19 cellular contexts compared by ENCODE assay signal in genomic region chr3:154151969-154152368, GRCh38. TPM values are rescaled to one million over a fixed set of nuclear protein-coding genes. Genes with fewer than 3 reads are reported as not detected.
A peak's percentile ranks its signal among the peaks of the same experiment; 100 is the strongest.
DNase-seq lines count a peak whose midpoint lies in the region; ATAC-seq and TF ChIP-seq lines count a peak whose summit lies in the region.
"Had no signal": no experiment of that assay in that cellular context is flagged by ENCODE, and none has a peak within 500 bp of the region (broad histone marks: within the 10 kb centered on the region; RNA-seq: fewer than 3 reads in every experiment).

No MANE protein-coding gene starts in this region.

- TF ChIP-seq CTCF in AG10803 (conservative IDR thresholded peaks at IDR 0.05; ENCODE audit: low read length), result no peak
- TF ChIP-seq CTCF in cardiac fibroblast (IDR thresholded peaks at IDR 0.05; ENCODE audit: low read depth, low read length), result no peak
- no peak for TF ChIP-seq CTCF in lower lobe of right lung (IDR thresholded peaks at IDR 0.05)
- no peak for TF ChIP-seq CTCF in GM20000 (IDR thresholded peaks at IDR 0.05; ENCODE audit: extremely low read depth, missing control alignments)
- TF ChIP-seq CTCF in WERI-Rb-1 (IDR thresholded peaks at IDR 0.05; ENCODE audit: low read depth, low read length), result no peak

- H3K9me3 ChIP-seq in lower lobe of right lung, result no peaks in the 10 kb centered on the region
- H3K9me3 ChIP-seq in WERI-Rb-1 (ENCODE audit: severe bottlenecking), result no peaks in the 10 kb centered on the region
- H3K9me3 ChIP-seq: BLaER1, gastrocnemius medialis, testis had no signal

- DNase-seq in AG10803 (ENCODE audit: low read depth) (peak; percentile 82), LHCN-M2 (ENCODE audit: low read depth) (peak; percentile 26), cardiac fibroblast (ENCODE audit: low read depth in 2 of 2) (peak; percentile 63 to 72), lower lobe of right lung (no peak), NCI-H510A treated with DMSO at 0.1 percent for 48 hours (lab: John Stamatoyannopoulos, UW) (no peak), GM20000 (ENCODE audit: low spot score) (no peak), WERI-Rb-1 (no peak)
- no peak for DNase-seq in stimulated activated CD4-positive, alpha-beta T cell treated with anti-CD3 and anti-CD28 coated beads, Interleukin-15, amount 100 ng/mL, for 24 hours
- DNase-seq: activated CD4-positive, alpha-beta T cell treated with anti-CD3 and anti-CD28 coated beads for 48 hours; activated T-cell treated with anti-CD3 and anti-CD28 coated beads, Interleukin-2, amount 50 U/mL, for 72 hours; amygdala; dorsolateral prefrontal cortex; gastrocnemius medialis; kidney; NCI-H1417; NCI-H446; T-helper 1 cell; testis had no signal

- intact Hi-C loops in lower lobe of right lung (cut with DNase I), result no loop called here

- H3K4me1 ChIP-seq in lower lobe of right lung, result peaks cover 5% of the 10 kb centered on the region
- H3K4me1 ChIP-seq: BLaER1, gastrocnemius medialis, testis had no signal

- peak; percentile 82 to 91 for ATAC-seq in lower lobe of right lung
- ATAC-seq: activated T-cell treated with anti-CD3 and anti-CD28 coated beads, Interleukin-2, amount 50 U/mL, for 72 hours; gastrocnemius medialis had no signal

- no peaks in the 10 kb centered on the region for H3K27me3 ChIP-seq in lower lobe of right lung (ENCODE audit: low read depth)
- H3K27me3 ChIP-seq in WERI-Rb-1 (ENCODE audit: insufficient read depth, low read depth, severe bottlenecking), result no peaks in the 10 kb centered on the region
- H3K27me3 ChIP-seq: BLaER1, gastrocnemius medialis, testis had no signal

- H3K27ac ChIP-seq in lower lobe of right lung (peak overlapping the region; percentile 19), WERI-Rb-1 (no peak overlapping the region)
- H3K27ac ChIP-seq: BLaER1, dorsolateral prefrontal cortex, gastrocnemius medialis, testis had no signal

- no peak overlapping the region for H3K4me3 ChIP-seq in AG10803 (ENCODE audit: low read length)
- no peak overlapping the region for H3K4me3 ChIP-seq in cardiac fibroblast (replicated peaks in 1 of 2; ENCODE audit: low read depth in 2 of 2, low read length in 2 of 2)
- no peak overlapping the region for H3K4me3 ChIP-seq in lower lobe of right lung
- H3K4me3 ChIP-seq in WERI-Rb-1 (ENCODE audit: low read depth, low read length), result no peak overlapping the region
- H3K4me3 ChIP-seq: BLaER1, dorsolateral prefrontal cortex, gastrocnemius medialis, testis had no signal

- H3K36me3 ChIP-seq in lower lobe of right lung (peaks cover 5% of the 10 kb centered on the region), WERI-Rb-1 (0 out of 2 replicates have a peak, but pooled peaks cover 2% of the 10 kb centered on the region)
- H3K36me3 ChIP-seq: BLaER1, gastrocnemius medialis had no signal

RNA-seq across cellular contexts. Expression of gene ARHGEF26, which starts 30.8 kb away (rescaled TPM):
- total RNA-seq in LHCN-M2 (2014; rRNA removed), result 1.8 and 2.8 TPM in 2 replicates
- 0.81 TPM for polyA plus RNA-seq in LHCN-M2 (2012)
- 50.9 TPM for total RNA-seq in lower lobe of right lung

Comparison
In these comparisons a context has a peak if more than half of its experiments do, and no peak if none do; other contexts are left out.
1. DNase-seq: peak in AG10803 (single experiment), LHCN-M2 (single experiment) and cardiac fibroblast (2 of 2); none in lower lobe of right lung (single experiment), NCI-H510A treated with DMSO at 0.1 percent for 48 hours (single experiment), GM20000 (single experiment), WERI-Rb-1 (single experiment) and stimulated activated CD4-positive, alpha-beta T cell treated with anti-CD3 and anti-CD28 coated beads, Interleukin-15, amount 100 ng/mL, for 24 hours (single experiment).
2. RNA of gene ARHGEF26, which starts 30.8 kb away (total RNA-seq): 50.9 TPM in lower lobe of right lung (single experiment); 1.8 to 2.8 TPM in LHCN-M2; every median in the first group is over 10 times any median in the second.